Comparison of ENCODE assay signal across 36 cellular contexts in genomic region chr3:108642526-108642925, GRCh38.
"Had no signal": no experiment of that assay in that cellular context is flagged by ENCODE, and none has a peak within 500 bp of the region (broad histone marks: within the 10 kb centered on the region; RNA-seq: fewer than 3 reads in every experiment).

No MANE protein-coding gene starts in this region.

- H3K27ac ChIP-seq: adrenal gland, cardiac muscle cell, WERI-Rb-1 had no signal

- H3K36me3 ChIP-seq: adrenal gland, WERI-Rb-1 had no signal

- FAIRE-seq: astrocyte, bronchial epithelial cell, colon had no signal

- ATAC-seq: activated CD8-positive, alpha-beta T cell treated with anti-CD3 and anti-CD28 coated beads for 36 hours; activated naive CD4-positive, alpha-beta T cell treated with anti-CD3 and anti-CD28 coated beads, Interleukin-2, amount 50 U/mL, for 72 hours; activated T-cell treated with anti-CD3 and anti-CD28 coated beads, Interleukin-2, amount 50 U/mL, for 4 hours; activated T-cell treated with anti-CD3 and anti-CD28 coated beads, Interleukin-2, amount 50 U/mL, for 72 hours; activated T-helper 17 cell treated with anti-CD3 and anti-CD28 coated beads, Interleukin-2, amount 50 U/mL, for 72 hours had no signal

- H3K27me3 ChIP-seq: adrenal gland, cardiac muscle cell had no signal

- H3K9me3 Mint-ChIP-seq: activated B cell treated with CpG ODN at 0.5 μM for 24 hours; activated CD4-positive, alpha-beta memory T cell treated with anti-CD3 and anti-CD28 coated beads for 36 hours; activated CD4-positive, alpha-beta T cell treated with anti-CD3 and anti-CD28 coated beads, Interleukin-2, amount 10 ng/mL, durations not matched to agents 24 days and 14 days; activated CD8-positive, alpha-beta T cell treated with anti-CD3 and anti-CD28 coated beads for 36 hours; activated naive CD4-positive, alpha-beta T cell treated with anti-CD3 and anti-CD28 coated beads for 36 hours; activated naive CD4-positive, alpha-beta T cell treated with anti-CD3 and anti-CD28 coated beads, Interleukin-2, amount 50 U/mL, for 72 hours; activated naive CD8-positive, alpha-beta T cell treated with anti-CD3 and anti-CD28 coated beads for 36 hours; activated T-cell treated with anti-CD3 and anti-CD28 coated beads, Interleukin-2, amount 50 U/mL, for 4 hours; activated T-cell treated with anti-CD3 and anti-CD28 coated beads, Interleukin-2, amount 50 U/mL, for 72 hours; activated T-helper 1 cell treated with anti-CD3 and anti-CD28 coated beads, Interleukin-12 subunit alpha, Interleukin-12 subunit beta, Interleukin-2, Interleukin-4 antibody, amounts not matched to agents 30 ng/mL and 10 ng/mL and 1 ng/mL, durations not matched to agents 14 hours and 24 hours and 36 hours; activated T-helper 17 cell treated with anti-CD3 and anti-CD28 coated beads, Interleukin-2, amount 50 U/mL, for 72 hours; brain; T-helper 1 cell treated with Interleukin-12 subunit alpha and Interleukin-12 subunit beta and Interleukin-4 antibody, amounts not matched to agents 30 μg/mL and 1 μg/mL, for 36 hours; T-helper 2 cell treated with Interferon-gamma antibody and Interleukin-4, amounts not matched to agents 5 μg/mL and 100 μg/mL, for 36 hours had no signal

- H3K4me1 Mint-ChIP-seq: activated B cell treated with CpG ODN at 0.5 μM for 24 hours; activated CD4-positive, alpha-beta T cell treated with anti-CD3 and anti-CD28 coated beads, Interleukin-2, amount 10 ng/mL, durations not matched to agents 24 days and 14 days; activated naive CD8-positive, alpha-beta T cell treated with anti-CD3 and anti-CD28 coated beads for 36 hours; activated T-helper 17 cell treated with anti-CD3 and anti-CD28 coated beads, Interleukin-2, amount 50 U/mL, for 72 hours; brain had no signal

- H3K27me3 Mint-ChIP-seq: activated B cell treated with CpG ODN at 0.5 μM for 24 hours; activated CD4-positive, alpha-beta memory T cell treated with anti-CD3 and anti-CD28 coated beads for 36 hours; activated CD4-positive, alpha-beta T cell treated with anti-CD3 and anti-CD28 coated beads, Interleukin-2, amount 10 ng/mL, durations not matched to agents 24 days and 14 days; activated CD8-positive, alpha-beta T cell treated with anti-CD3 and anti-CD28 coated beads for 36 hours; activated naive CD8-positive, alpha-beta T cell treated with anti-CD3 and anti-CD28 coated beads for 36 hours; activated T-helper 17 cell treated with anti-CD3 and anti-CD28 coated beads, Interleukin-2, amount 50 U/mL, for 72 hours; brain had no signal

- H3K4me3 Mint-ChIP-seq: activated B cell treated with CpG ODN at 0.5 μM for 24 hours; activated CD4-positive, alpha-beta memory T cell treated with anti-CD3 and anti-CD28 coated beads for 36 hours; activated CD4-positive, alpha-beta T cell treated with anti-CD3 and anti-CD28 coated beads, Interleukin-2, amount 10 ng/mL, durations not matched to agents 24 days and 14 days; activated CD8-positive, alpha-beta T cell treated with anti-CD3 and anti-CD28 coated beads for 36 hours; activated naive CD4-positive, alpha-beta T cell treated with anti-CD3 and anti-CD28 coated beads for 36 hours; activated naive CD8-positive, alpha-beta T cell treated with anti-CD3 and anti-CD28 coated beads for 36 hours; activated T-cell treated with anti-CD3 and anti-CD28 coated beads, Interleukin-2, amount 50 U/mL, for 4 hours; activated T-cell treated with anti-CD3 and anti-CD28 coated beads, Interleukin-2, amount 50 U/mL, for 72 hours; activated T-helper 1 cell treated with anti-CD3 and anti-CD28 coated beads, Interleukin-12 subunit alpha, Interleukin-12 subunit beta, Interleukin-2, Interleukin-4 antibody, amounts not matched to agents 30 ng/mL and 10 ng/mL and 1 ng/mL, durations not matched to agents 14 hours and 24 hours and 36 hours; activated T-helper 17 cell treated with anti-CD3 and anti-CD28 coated beads, Interleukin-2, amount 50 U/mL, for 72 hours; brain; T-helper 1 cell treated with Interleukin-12 subunit alpha and Interleukin-12 subunit beta and Interleukin-4 antibody, amounts not matched to agents 30 μg/mL and 1 μg/mL, for 36 hours; T-helper 2 cell treated with Interferon-gamma antibody and Interleukin-4, amounts not matched to agents 5 μg/mL and 100 μg/mL, for 36 hours had no signal

- DNase-seq: activated B cell treated with CpG ODN at 0.5 μM for 24 hours; activated CD4-positive, alpha-beta memory T cell treated with anti-CD3 and anti-CD28 coated beads for 36 hours; activated CD4-positive, alpha-beta T cell treated with anti-CD3 and anti-CD28 coated beads for 4 hours; activated CD4-positive, alpha-beta T cell treated with anti-CD3 and anti-CD28 coated beads, Interleukin-2, amount 10 ng/mL, durations not matched to agents 24 days and 14 days; activated CD4-positive, alpha-beta T cell treated with anti-CD3 and anti-CD28 coated beads, Interleukin-2, amount 50 U/mL, for 1 hour; activated CD4-positive, alpha-beta T cell treated with anti-CD3 and anti-CD28 coated beads, Interleukin-2, amount 50 U/mL, for 4 hours; activated CD4-positive, CD25-positive, alpha-beta regulatory T cell treated with anti-CD3 and anti-CD28 coated beads, Interleukin-2, amount 50 U/mL, for 72 hours; activated CD8-positive, alpha-beta memory T cell treated with anti-CD3 and anti-CD28 coated beads, Interleukin-2, amount 50 U/mL, for 4 hours; activated CD8-positive, alpha-beta T cell treated with anti-CD3 and anti-CD28 coated beads for 36 hours; activated effector memory CD4-positive, alpha-beta T cell treated with anti-CD3 and anti-CD28 coated beads, Interleukin-2, amount 50 U/mL, for 16 hours; activated gamma-delta T cell treated with Interleukin-2 at 50 U/mL for 16 hours; activated naive CD4-positive, alpha-beta T cell; activated naive CD4-positive, alpha-beta T cell treated with anti-CD3 and anti-CD28 coated beads for 36 hours; activated naive CD4-positive, alpha-beta T cell treated with anti-CD3 and anti-CD28 coated beads, Interleukin-2, amount 50 U/mL, for 16 hours; activated naive CD8-positive, alpha-beta T cell treated with anti-CD3 and anti-CD28 coated beads for 36 hours; activated T-cell treated with anti-CD3 and anti-CD28 coated beads for 4 hours; activated T-cell treated with anti-CD3 and anti-CD28 coated beads, Interleukin-2, amount 50 U/mL, for 1 hour; activated T-cell treated with anti-CD3 and anti-CD28 coated beads, Interleukin-2, amount 50 U/mL, for 4 hours; activated T-cell treated with anti-CD3 and anti-CD28 coated beads, Interleukin-2, amount 50 U/mL, for 72 hours; adrenal gland; amniotic stem cell; aorta; central memory CD4-positive, alpha-beta T cell; T-helper 2 cell; T-helper 9 cell; WERI-Rb-1 had no signal

- H3K27ac Mint-ChIP-seq: activated B cell treated with CpG ODN at 0.5 μM for 24 hours; activated CD4-positive, alpha-beta memory T cell treated with anti-CD3 and anti-CD28 coated beads for 36 hours; activated CD4-positive, alpha-beta T cell treated with anti-CD3 and anti-CD28 coated beads, Interleukin-2, amount 10 ng/mL, durations not matched to agents 24 days and 14 days; activated CD8-positive, alpha-beta T cell treated with anti-CD3 and anti-CD28 coated beads for 36 hours; activated naive CD4-positive, alpha-beta T cell treated with anti-CD3 and anti-CD28 coated beads for 36 hours; activated naive CD4-positive, alpha-beta T cell treated with anti-CD3 and anti-CD28 coated beads, Interleukin-2, amount 50 U/mL, for 72 hours; activated naive CD8-positive, alpha-beta T cell treated with anti-CD3 and anti-CD28 coated beads for 36 hours; activated T-cell treated with anti-CD3 and anti-CD28 coated beads, Interleukin-2, amount 50 U/mL, for 72 hours; activated T-helper 1 cell treated with anti-CD3 and anti-CD28 coated beads, Interleukin-12 subunit alpha, Interleukin-12 subunit beta, Interleukin-2, Interleukin-4 antibody, amounts not matched to agents 30 ng/mL and 10 ng/mL and 1 ng/mL, durations not matched to agents 14 hours and 24 hours and 36 hours; activated T-helper 17 cell treated with anti-CD3 and anti-CD28 coated beads, Interleukin-2, amount 50 U/mL, for 72 hours; brain; T-helper 1 cell treated with Interleukin-12 subunit alpha and Interleukin-12 subunit beta and Interleukin-4 antibody, amounts not matched to agents 30 μg/mL and 1 μg/mL, for 36 hours; T-helper 2 cell treated with Interferon-gamma antibody and Interleukin-4, amounts not matched to agents 5 μg/mL and 100 μg/mL, for 36 hours had no signal

- H3K4me3 ChIP-seq: adrenal gland, cardiac muscle cell had no signal

- H3K4me1 ChIP-seq: adrenal gland had no signal
